13 cellular contexts compared by ENCODE assay signal in genomic region chr2:32865399-32866068, GRCh38.
DNase-seq lines count a peak whose midpoint lies in the region; ATAC-seq and TF ChIP-seq lines count a peak whose summit lies in the region.
"Had no signal": no experiment of that assay in that cellular context is flagged by ENCODE, and none has a peak within 500 bp of the region (broad histone marks: within the 10 kb centered on the region; RNA-seq: fewer than 3 reads in every experiment).

No MANE protein-coding gene starts in this region.

- in situ Hi-C loops in Caki2 (cut with HindIII; ENCODE audit: low pct_unique_long_range_greater_than_20kb, low sequenced_read_pairs) = no loop called here

- no peaks in the 10 kb centered on the region for H3K9me3 ChIP-seq in ascending aorta
- H3K9me3 ChIP-seq: body of pancreas had no signal

- H3K27ac ChIP-seq in ascending aorta = peak overlapping the region; percentile 23 to 55
- H3K27ac ChIP-seq: body of pancreas, hepatocyte had no signal

- intact Hi-C loops in ascending aorta (cut with DNase I) = no loop called here

- no peaks in the 10 kb centered on the region for H3K27me3 ChIP-seq in ascending aorta
- H3K27me3 ChIP-seq: body of pancreas, hepatocyte had no signal

- TF ChIP-seq CTCF in ascending aorta (IDR thresholded peaks at IDR 0.05) = no peak

- peak; percentile 47 for ATAC-seq in HG03354 (IDR thresholded peaks at IDR 0.05; ENCODE audit: poor library complexity, severe bottlenecking, unreplicated experiment)
- no peak for ATAC-seq in GM18517 (IDR thresholded peaks at IDR 0.05; ENCODE audit: unreplicated experiment)
- ATAC-seq: body of pancreas; naive thymus-derived CD4-positive, alpha-beta T cell had no signal

- H3K4me3 ChIP-seq in ascending aorta = no peak overlapping the region
- H3K4me3 ChIP-seq: body of pancreas, hepatocyte had no signal

- DNase-seq in Caki2 (ENCODE audit: low read depth) = peak; percentile 29
- no peak for DNase-seq in ascending aorta (ENCODE audit: low spot score in 2 of 2)
- peak; percentile 26 to 89 for DNase-seq in lung microvascular endothelial cell (ENCODE audit: low read depth in 2 of 2)
- DNase-seq in NCI-H526 (lab: John Stamatoyannopoulos, UW) = no peak
- no peak for DNase-seq in SIG-M5 treated with dmso at 0.1 percent for 504 hours (lab: John Stamatoyannopoulos, UW; ENCODE audit: unreplicated experiment)
- no peak for DNase-seq in NCI-H187 treated with DMSO at 0.1 percent for 48 hours (lab: John Stamatoyannopoulos, UW)
- DNase-seq: activated B cell treated with CpG ODN at 0.5 μM for 24 hours; body of pancreas; naive thymus-derived CD4-positive, alpha-beta T cell; NCI-H2227 treated with DMSO at 0.1 percent for 48 hours had no signal

- peaks cover 0 to 3% of the 10 kb centered on the region in 2 donors for H3K4me1 ChIP-seq in ascending aorta
- H3K4me1 ChIP-seq: body of pancreas had no signal

- H3K36me3 ChIP-seq in ascending aorta = no peaks in the 10 kb centered on the region

Comparison
In these comparisons a context has a peak if more than half of its experiments do, and no peak if none do; other contexts are left out.
1. DNase-seq: peak in Caki2 (single experiment) and lung microvascular endothelial cell (2 of 2); none in ascending aorta (0 of 2), NCI-H526 (0 of 2), SIG-M5 treated with dmso at 0.1 percent for 504 hours (single experiment) and NCI-H187 treated with DMSO at 0.1 percent for 48 hours (single experiment).